8 cellular contexts compared by ENCODE assay signal in the genomic region with DNA sequence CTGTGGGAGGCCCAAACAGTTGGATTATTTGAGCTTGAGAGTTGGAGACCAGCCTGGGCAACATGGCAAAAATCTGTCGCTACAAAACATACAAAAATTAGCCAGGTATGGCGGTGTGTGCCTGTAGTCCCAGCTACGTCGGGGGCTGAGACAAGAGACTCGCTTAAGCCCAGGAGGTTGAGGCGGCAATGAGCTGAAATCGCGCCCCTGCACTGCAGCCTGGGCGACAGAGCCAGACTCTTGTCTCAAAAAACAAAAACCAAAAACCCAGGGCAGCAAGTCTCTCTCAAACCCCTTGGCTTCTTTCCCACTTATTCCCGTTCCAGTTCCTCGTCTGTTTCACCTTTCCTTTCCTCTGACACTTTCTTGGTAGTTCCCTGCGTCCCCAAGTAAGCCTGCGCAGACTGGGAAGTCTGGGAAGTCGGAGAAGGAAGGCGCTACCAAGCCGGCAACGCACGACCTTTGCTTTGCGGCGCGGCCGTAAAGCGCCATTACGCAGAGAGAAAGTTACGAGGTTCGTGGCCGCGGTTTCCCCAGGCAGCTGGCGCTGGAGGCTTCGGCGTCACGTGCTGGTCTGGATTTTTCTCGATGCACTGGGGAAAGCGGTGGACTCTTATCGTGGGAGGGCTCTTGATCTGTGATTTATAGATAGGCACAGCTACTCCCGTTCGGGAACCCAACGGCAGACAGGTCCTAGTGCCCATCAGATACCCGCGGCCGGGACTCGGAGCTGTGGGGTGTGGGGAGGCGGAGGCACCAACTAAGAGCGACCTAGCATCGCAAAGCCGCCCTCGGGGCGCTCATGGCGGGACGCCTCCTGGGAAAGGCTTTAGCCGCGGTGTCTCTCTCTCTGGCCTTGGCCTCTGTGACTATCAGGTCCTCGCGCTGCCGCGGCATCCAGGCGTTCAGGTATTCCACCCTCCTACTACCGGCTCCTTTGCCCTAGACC. TPM values are rescaled to one million over a fixed set of nuclear protein-coding genes. Genes with fewer than 3 reads are reported as not detected.
DNase-seq lines count a peak whose midpoint lies in the region; ATAC-seq, FAIRE-seq and TF ChIP-seq lines count a peak whose summit lies in the region.

Gene NUDT9 (plus strand): TSS at position 470 of the 949 bp plus-strand sequence. CDS start 333 bp downstream, at position 803.

- peak; percentile 36 for TF ChIP-seq CTCF in GM12872 (IDR thresholded peaks at IDR 0.05; ENCODE audit: insufficient read depth, low read depth, low read length)
- no peak for TF ChIP-seq CTCF in pancreas (IDR thresholded peaks at IDR 0.05)
- TF ChIP-seq CTCF in tibial artery (IDR thresholded peaks at IDR 0.05): no peak

- intact Hi-C loops in Right ventricle myocardium inferior (cut with DNase I): loop anchor here (1.0 kb wide), 1 partner anchor 31 kb away; the partner anchor contains the start of gene HSD17B11
- intact Hi-C loops in pancreas (cut with DNase I): no loop called here
- intact Hi-C loops in tibial artery (cut with DNase I; ENCODE audit: low total_unique reads): loop anchor here (2.0 kb wide), 1 partner anchor 32 kb away; the partner anchor contains the start of gene HSD17B11

- no peaks in the 10 kb centered on the region for H3K36me3 ChIP-seq in pancreas
- no peaks in the 10 kb centered on the region for H3K36me3 ChIP-seq in tibial artery

- peak; percentile 29 for FAIRE-seq in pancreas (lab: Jason Lieb, UNC)

- H3K27me3 ChIP-seq in pancreas (no peaks in the 10 kb centered on the region), tibial artery (no peaks in the 10 kb centered on the region)

- 1% methylated on average over 55 to 58 of the region's 58 CpGs for WGBS in pancreas, 2 donors

- H3K4me3 ChIP-seq in pancreas: peak within 1 kb of the TSS; percentile 64 to 83 (median 71)
- peak within 1 kb of the TSS; percentile 60 to 71 for H3K4me3 ChIP-seq in tibial artery

- H3K27ac ChIP-seq in pancreas (peak within 1 kb of the TSS; percentile 76 to 94 (median 89)), tibial artery (peak within 1 kb of the TSS; percentile 86 to 92)

- H3K9me3 ChIP-seq in pancreas (no peaks in the 10 kb centered on the region), tibial artery (no peaks in the 10 kb centered on the region)

- peak; percentile 84 for ATAC-seq in HG02759 (IDR thresholded peaks at IDR 0.05; ENCODE audit: unreplicated experiment)
- peak; percentile 96 for ATAC-seq in Right ventricle myocardium inferior
- peak; percentile 88 to 92 (median 89) for ATAC-seq in pancreas

- DNase-seq in NCI-H1417 (lab: John Stamatoyannopoulos, UW) (peak; percentile 97 to 98 (median 97)), SW 1271 (lab: John Stamatoyannopoulos, UW) (peak; percentile 67 to 89), Right ventricle myocardium inferior (ENCODE audit: missing footprints) (peak; percentile 99), pancreas (peak; percentile 87 to 96 (median 92)), tibial artery (peak; percentile 98)
- peak; percentile 67 for DNase-seq in activated naive CD8-positive, alpha-beta T cell treated with anti-CD3 and anti-CD28 coated beads, Interleukin-2, amount 50 U/mL, for 16 hours (ENCODE audit: low read depth, low spot score)

- H3K4me1 ChIP-seq in pancreas (peaks cover 32 to 47% (median 41%) of the 10 kb centered on the region in 3 donors), tibial artery (peaks cover 0 to 26% (median 16%) of the 10 kb centered on the region in 4 donors)

RNA-seq across cellular contexts. Expression of gene NUDT9, which starts in this region (rescaled TPM):
- 30.2 TPM for total RNA-seq in Right ventricle myocardium inferior
- total RNA-seq in pancreas: 10 to 100 TPM; 22.1 to 34.0 (median 28.1) TPM
- polyA plus RNA-seq in pancreas: 10 to 100 TPM; 45.4 to 64.4 TPM

Comparison
In these comparisons a context has a peak if more than half of its experiments do, and no peak if none do; other contexts are left out.
1. Peak in every context shown above with its lines: DNase-seq, ATAC-seq, H3K4me3 ChIP-seq and H3K27ac ChIP-seq.
2. intact Hi-C loops: an anchor here in Right ventricle myocardium inferior (1.0 kb wide) and tibial artery (2.0 kb wide); none called in pancreas.